Comparison of ENCODE assay signal across 1 cellular context in the genomic region with DNA sequence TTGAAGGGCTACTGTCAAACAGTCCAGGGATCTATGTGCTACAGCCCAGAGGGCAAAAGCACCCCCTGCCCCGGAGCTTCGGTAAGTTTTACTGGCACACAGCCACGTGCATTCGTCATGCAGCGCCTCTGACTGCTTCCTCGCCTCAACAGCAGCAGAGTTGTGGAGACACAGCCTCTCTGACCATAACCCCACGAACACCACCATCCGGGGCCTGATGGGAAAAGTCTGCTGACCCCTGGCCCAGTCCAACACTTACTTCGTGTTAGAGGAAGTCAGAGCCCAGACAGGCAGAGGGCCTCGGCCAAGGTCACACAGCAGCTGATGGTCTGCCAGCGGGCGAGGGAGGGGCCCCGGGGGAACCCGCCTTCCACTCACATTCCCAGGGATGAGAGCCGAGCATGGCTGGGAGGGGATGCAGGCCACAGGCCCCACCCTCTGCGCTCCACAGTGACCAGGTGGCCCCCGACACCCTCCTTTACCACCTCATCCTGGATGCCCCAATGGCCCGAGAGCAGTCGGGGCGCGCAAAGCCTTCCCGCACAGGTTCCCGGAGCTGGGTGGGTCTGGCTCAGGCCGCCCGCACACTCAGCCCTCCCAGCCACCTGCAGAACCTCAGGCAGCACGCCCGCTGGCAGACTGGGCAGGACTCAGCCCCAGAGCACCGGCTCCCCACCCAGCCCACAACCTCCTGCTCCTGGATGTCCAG.
TF ChIP-seq lines count a peak whose summit lies in the region.

No MANE protein-coding gene starts in this region.

TF ChIP-seq in GM23338, 12 proteins besides CTCF, POLR2A, EP300 and RAD21:
- TF ChIP-seq POLR2AphosphoS5 (IDR thresholded peaks at IDR 0.05; ENCODE audit: low read depth) (no peak), JUNB (IDR thresholded peaks at IDR 0.05; ENCODE audit: unreplicated experiment) (no peak), ZNF114 (CRISPR knock-in tag; IDR thresholded peaks at IDR 0.05) (no peak), CREB1 (CRISPR knock-in tag; IDR thresholded peaks at IDR 0.05; ENCODE audit: low read depth) (no peak), EZH2phosphoT487 (IDR thresholded peaks at IDR 0.05; ENCODE audit: unreplicated experiment) (no peak), NANOG (IDR thresholded peaks at IDR 0.05; ENCODE audit: borderline replicate concordance) (no peak), STAT1 (IDR thresholded peaks at IDR 0.05; ENCODE audit: unreplicated experiment) (no peak)
- TF ChIP-seq, protein P1, sequence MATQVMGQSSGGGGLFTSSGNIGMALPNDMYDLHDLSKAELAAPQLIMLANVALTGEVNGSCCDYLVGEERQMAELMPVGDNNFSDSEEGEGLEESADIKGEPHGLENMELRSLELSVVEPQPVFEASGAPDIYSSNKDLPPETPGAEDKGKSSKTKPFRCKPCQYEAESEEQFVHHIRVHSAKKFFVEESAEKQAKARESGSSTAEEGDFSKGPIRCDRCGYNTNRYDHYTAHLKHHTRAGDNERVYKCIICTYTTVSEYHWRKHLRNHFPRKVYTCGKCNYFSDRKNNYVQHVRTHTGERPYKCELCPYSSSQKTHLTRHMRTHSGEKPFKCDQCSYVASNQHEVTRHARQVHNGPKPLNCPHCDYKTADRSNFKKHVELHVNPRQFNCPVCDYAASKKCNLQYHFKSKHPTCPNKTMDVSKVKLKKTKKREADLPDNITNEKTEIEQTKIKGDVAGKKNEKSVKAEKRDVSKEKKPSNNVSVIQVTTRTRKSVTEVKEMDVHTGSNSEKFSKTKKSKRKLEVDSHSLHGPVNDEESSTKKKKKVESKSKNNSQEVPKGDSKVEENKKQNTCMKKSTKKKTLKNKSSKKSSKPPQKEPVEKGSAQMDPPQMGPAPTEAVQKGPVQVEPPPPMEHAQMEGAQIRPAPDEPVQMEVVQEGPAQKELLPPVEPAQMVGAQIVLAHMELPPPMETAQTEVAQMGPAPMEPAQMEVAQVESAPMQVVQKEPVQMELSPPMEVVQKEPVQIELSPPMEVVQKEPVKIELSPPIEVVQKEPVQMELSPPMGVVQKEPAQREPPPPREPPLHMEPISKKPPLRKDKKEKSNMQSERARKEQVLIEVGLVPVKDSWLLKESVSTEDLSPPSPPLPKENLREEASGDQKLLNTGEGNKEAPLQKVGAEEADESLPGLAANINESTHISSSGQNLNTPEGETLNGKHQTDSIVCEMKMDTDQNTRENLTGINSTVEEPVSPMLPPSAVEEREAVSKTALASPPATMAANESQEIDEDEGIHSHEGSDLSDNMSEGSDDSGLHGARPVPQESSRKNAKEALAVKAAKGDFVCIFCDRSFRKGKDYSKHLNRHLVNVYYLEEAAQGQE (IDR thresholded peaks at IDR 0.05; ENCODE audit: unreplicated experiment): no peak
